ENCODE assay signal across 11 cellular contexts in the genomic region with DNA sequence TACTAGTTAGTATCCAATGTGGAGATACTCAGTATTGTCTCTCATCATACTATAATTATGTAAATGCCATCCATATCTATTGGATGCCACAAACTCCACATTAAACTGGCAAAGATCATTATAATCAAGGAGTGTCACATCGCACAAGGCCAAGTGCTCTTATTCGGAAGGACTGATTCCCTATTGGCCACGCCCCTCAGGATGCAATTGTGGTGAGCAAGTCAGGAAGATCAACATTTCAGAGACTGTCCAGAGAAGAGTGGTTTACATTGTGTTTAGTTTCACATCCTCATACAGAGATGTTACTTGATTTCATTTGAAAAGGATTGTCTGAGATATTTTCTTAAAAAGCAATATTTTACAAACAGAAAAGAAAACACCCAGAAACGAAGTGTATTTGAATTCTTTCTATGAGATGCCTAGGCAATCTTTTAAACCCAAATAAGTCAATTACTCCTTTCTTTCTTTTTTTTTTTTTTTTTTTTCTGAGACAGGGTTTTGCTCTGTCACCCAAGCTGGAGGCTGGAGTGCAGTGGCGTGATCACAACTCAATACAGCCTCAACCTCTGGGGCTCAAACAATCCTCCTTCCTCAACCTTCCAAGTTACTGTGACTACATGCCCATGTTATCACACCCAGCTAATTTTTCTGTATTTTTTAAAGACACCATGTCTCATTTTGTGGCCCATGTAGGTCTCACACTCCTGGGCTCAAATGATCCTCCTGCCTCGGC.
DNase-seq lines count a peak whose midpoint lies in the region; ATAC-seq and TF ChIP-seq lines count a peak whose summit lies in the region.
"Had no signal": no experiment of that assay in that cellular context is flagged by ENCODE, and none has a peak within 500 bp of the region (broad histone marks: within the 10 kb centered on the region; RNA-seq: fewer than 3 reads in every experiment).

No MANE protein-coding gene starts in this region.

- intact Hi-C loops in activated CD8-positive, alpha-beta T cell treated with anti-CD3 and anti-CD28 coated beads for 36 hours (cut with micrococcal nuclease) = no loop called here

- DNase-seq in pons (ENCODE audit: low spot score) = peak; percentile 69
- DNase-seq in stimulated activated CD4-positive, alpha-beta T cell treated with anti-CD3 and anti-CD28 coated beads, Interleukin-2, amount 100 ng/mL, for 48 hours = no peak
- DNase-seq in activated CD8-positive, alpha-beta T cell treated with anti-CD3 and anti-CD28 coated beads for 36 hours = no peak
- no peak for DNase-seq in mesenteric fat pad (ENCODE audit: low spot score)
- DNase-seq in LoVo (ENCODE audit: low spot score) = no peak
- DNase-seq: H9 had no signal

- ATAC-seq in GM19328 (IDR thresholded peaks at IDR 0.05; ENCODE audit: unreplicated experiment) = peak; percentile 58
- peak; percentile 86 for ATAC-seq in HG03095 (IDR thresholded peaks at IDR 0.05; ENCODE audit: unreplicated experiment)
- peak; percentile 89 for ATAC-seq in SK-N-SH treated with all-trans-retinoic acid at 6 μM for 48 hours
- ATAC-seq in activated CD8-positive, alpha-beta T cell treated with anti-CD3 and anti-CD28 coated beads for 36 hours = no peak
- ATAC-seq: body of pancreas, mucosa of descending colon had no signal

- no peak overlapping the region for H3K27ac Mint-ChIP-seq in activated CD8-positive, alpha-beta T cell treated with anti-CD3 and anti-CD28 coated beads for 36 hours

- no peak overlapping the region for H3K4me3 Mint-ChIP-seq in activated CD8-positive, alpha-beta T cell treated with anti-CD3 and anti-CD28 coated beads for 36 hours
- H3K4me3 Mint-ChIP-seq: H9 had no signal

- POLR2A ChIA-PET in activated CD8-positive, alpha-beta T cell treated with anti-CD3 and anti-CD28 coated beads for 36 hours (lab: Charles Lee) = no interaction called here

- CTCF ChIA-PET in activated CD8-positive, alpha-beta T cell treated with anti-CD3 and anti-CD28 coated beads for 36 hours (lab: Charles Lee) = no interaction called here

- H3K36me3 Mint-ChIP-seq in activated CD8-positive, alpha-beta T cell treated with anti-CD3 and anti-CD28 coated beads for 36 hours (ENCODE audit: low read depth) = no peaks in the 10 kb centered on the region

- peaks cover 2% of the 10 kb centered on the region for H3K27me3 Mint-ChIP-seq in activated CD8-positive, alpha-beta T cell treated with anti-CD3 and anti-CD28 coated beads for 36 hours

- H3K4me1 Mint-ChIP-seq in activated CD8-positive, alpha-beta T cell treated with anti-CD3 and anti-CD28 coated beads for 36 hours (ENCODE audit: low read depth) = no peaks in the 10 kb centered on the region

- H3K9me3 Mint-ChIP-seq in activated CD8-positive, alpha-beta T cell treated with anti-CD3 and anti-CD28 coated beads for 36 hours = no peaks in the 10 kb centered on the region
- H3K9me3 Mint-ChIP-seq: H9 had no signal

- no peak for TF ChIP-seq CTCF in activated CD8-positive, alpha-beta T cell treated with anti-CD3 and anti-CD28 coated beads for 36 hours (IDR thresholded peaks at IDR 0.05)

TF ChIP-seq in SK-N-SH treated with all-trans-retinoic acid at 6 μM for 48 hours, 23 proteins besides CTCF, POLR2A, EP300 and RAD21:
- TF ChIP-seq, protein P1, sequence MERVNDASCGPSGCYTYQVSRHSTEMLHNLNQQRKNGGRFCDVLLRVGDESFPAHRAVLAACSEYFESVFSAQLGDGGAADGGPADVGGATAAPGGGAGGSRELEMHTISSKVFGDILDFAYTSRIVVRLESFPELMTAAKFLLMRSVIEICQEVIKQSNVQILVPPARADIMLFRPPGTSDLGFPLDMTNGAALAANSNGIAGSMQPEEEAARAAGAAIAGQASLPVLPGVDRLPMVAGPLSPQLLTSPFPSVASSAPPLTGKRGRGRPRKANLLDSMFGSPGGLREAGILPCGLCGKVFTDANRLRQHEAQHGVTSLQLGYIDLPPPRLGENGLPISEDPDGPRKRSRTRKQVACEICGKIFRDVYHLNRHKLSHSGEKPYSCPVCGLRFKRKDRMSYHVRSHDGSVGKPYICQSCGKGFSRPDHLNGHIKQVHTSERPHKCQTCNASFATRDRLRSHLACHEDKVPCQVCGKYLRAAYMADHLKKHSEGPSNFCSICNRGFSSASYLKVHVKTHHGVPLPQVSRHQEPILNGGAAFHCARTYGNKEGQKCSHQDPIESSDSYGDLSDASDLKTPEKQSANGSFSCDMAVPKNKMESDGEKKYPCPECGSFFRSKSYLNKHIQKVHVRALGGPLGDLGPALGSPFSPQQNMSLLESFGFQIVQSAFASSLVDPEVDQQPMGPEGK (CRISPR knock-in tag; IDR thresholded peaks at IDR 0.05; ENCODE audit: borderline replicate concordance) = no peak
- TF ChIP-seq CSDC2 (CRISPR knock-in tag; IDR thresholded peaks at IDR 0.05) (no peak), ZNF565 (CRISPR knock-in tag; conservative IDR thresholded peaks at IDR 0.05; ENCODE audit: low read depth) (no peak), OSR1 (CRISPR knock-in tag; IDR thresholded peaks at IDR 0.05) (no peak), TOX (CRISPR knock-in tag; IDR thresholded peaks at IDR 0.05; ENCODE audit: borderline replicate concordance) (no peak), ZFP30 (CRISPR knock-in tag; IDR thresholded peaks at IDR 0.05) (no peak), ISL1 (CRISPR knock-in tag; IDR thresholded peaks at IDR 0.05) (peak; percentile 36), ZNF70 (CRISPR knock-in tag; IDR thresholded peaks at IDR 0.05) (0 out of 2 replicates have a peak, but pooled peaks have one; percentile 31), GLIS3 (CRISPR knock-in tag; IDR thresholded peaks at IDR 0.05) (no peak)
TF ChIP-seq in SK-N-SH treated with all-trans-retinoic acid at 6 μM for 48 hours: peak in this region for 2.
